Comparison of ENCODE assay signal across 18 cellular contexts in the genomic region with DNA sequence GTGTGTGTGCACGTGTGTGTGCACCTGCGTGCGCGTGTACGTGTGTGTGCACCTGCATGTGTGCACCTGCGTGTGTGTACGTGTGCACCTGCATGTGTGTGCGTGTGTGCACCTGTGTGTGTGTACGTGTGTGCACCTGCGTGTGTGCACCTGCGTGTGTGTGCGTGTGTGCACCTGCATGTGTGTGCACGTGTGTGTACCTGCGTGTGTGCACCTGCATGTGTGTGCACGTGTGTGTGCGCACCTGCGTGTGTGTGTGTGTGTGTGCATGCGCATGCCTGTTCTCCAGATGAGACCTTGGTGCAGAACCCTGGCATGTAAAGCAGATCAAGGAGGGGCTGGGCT.
"Had no signal": no experiment of that assay in that cellular context is flagged by ENCODE, and none has a peak within 500 bp of the region (broad histone marks: within the 10 kb centered on the region; RNA-seq: fewer than 3 reads in every experiment).

No MANE protein-coding gene starts in this region.

- H3K4me1 Mint-ChIP-seq: endodermal cell, immature natural killer cell had no signal

- H3K27ac ChIP-seq: foreskin keratinocyte, left lung, lower lobe of right lung, skin epidermis, thyroid gland, upper lobe of left lung, vagina had no signal

- H3K36me3 Mint-ChIP-seq: immature natural killer cell; natural killer cell treated with Interleukin-12 subunit alpha and Interleukin-12 subunit beta and Interleukin-15 and Interleukin-18, amount 100 ng/mL, for 72 hours had no signal

- ATAC-seq: foreskin keratinocyte; left lung; lower lobe of right lung; natural killer cell treated with Interleukin-12 subunit alpha and Interleukin-12 subunit beta and Interleukin-15 and Interleukin-18, amount 100 ng/mL, for 72 hours had no signal

- H3K4me1 ChIP-seq: foreskin keratinocyte, left lung, lower lobe of right lung, upper lobe of left lung had no signal

- H3K4me3 Mint-ChIP-seq: dendritic cell treated with granulocyte-macrophage colony-stimulating factor and Interleukin-4, amounts not matched to agents 40 ng/mL and 50 ng/mL, for 4 days; endodermal cell; immature natural killer cell; natural killer cell treated with Interleukin-12 subunit alpha and Interleukin-12 subunit beta and Interleukin-15 and Interleukin-18, amount 100 ng/mL, for 72 hours had no signal

- FAIRE-seq: endothelial cell of umbilical vein, keratinocyte had no signal

- H3K4me3 ChIP-seq: left lung, lower lobe of right lung, skin epidermis, thyroid gland, upper lobe of left lung, vagina had no signal

- H3K9me3 ChIP-seq: thyroid gland, vagina had no signal

- H3K27me3 ChIP-seq: foreskin keratinocyte, left lung, thyroid gland, upper lobe of left lung, vagina had no signal

- H3K36me3 ChIP-seq: left lung, lower lobe of right lung, thyroid gland, upper lobe of left lung, vagina had no signal

- H3K9me3 Mint-ChIP-seq: dendritic cell treated with granulocyte-macrophage colony-stimulating factor and Interleukin-4, amounts not matched to agents 40 ng/mL and 50 ng/mL, for 4 days; endodermal cell; natural killer cell treated with Interleukin-12 subunit alpha and Interleukin-12 subunit beta and Interleukin-15 and Interleukin-18, amount 100 ng/mL, for 72 hours had no signal

- H3K27ac Mint-ChIP-seq: dendritic cell treated with granulocyte-macrophage colony-stimulating factor and Interleukin-4, amounts not matched to agents 40 ng/mL and 50 ng/mL, for 4 days; endodermal cell; immature natural killer cell; natural killer cell treated with Interleukin-12 subunit alpha and Interleukin-12 subunit beta and Interleukin-15 and Interleukin-18, amount 100 ng/mL, for 72 hours had no signal

- DNase-seq: endodermal cell; erythroblast; foreskin keratinocyte; immature natural killer cell; lower lobe of right lung; mesenchymal stem cell; midbrain; stimulated activated CD4-positive, alpha-beta T cell treated with anti-CD3 and anti-CD28 coated beads, Interleukin-12 subunit alpha, Interleukin-12 subunit beta, amount 100 ng/mL, for 4 hours; stimulated activated naive CD4-positive, alpha-beta T cell treated with Interleukin-2 at 50 U/mL for 16 hours had no signal
